Comparison of ENCODE assay signal across 8 cellular contexts in genomic region chr9:93511228-93511627, GRCh38. TPM values are rescaled to one million over a fixed set of nuclear protein-coding genes. Genes with fewer than 3 reads are reported as not detected.
A peak's percentile ranks its signal among the peaks of the same experiment; 100 is the strongest.
DNase-seq lines count a peak whose midpoint lies in the region; ATAC-seq and TF ChIP-seq lines count a peak whose summit lies in the region.
"Not testable (repeated sequence)": the region's sequence is repeated elsewhere in the genome, so short reads cannot be mapped to it uniquely, and the experiment has no call there.

No MANE protein-coding gene starts in this region.

- peak; percentile 26 for ATAC-seq in activated naive CD8-positive, alpha-beta T cell treated with anti-CD3 and anti-CD28 coated beads, Interleukin-2, amount 10 ng/mL, durations not matched to agents 7 days and 5 days (ENCODE audit: low read depth)

- H3K36me3 ChIP-seq in right atrium auricular region; testis (ENCODE audit: low read depth, missing control alignments): not testable (repeated sequence)

- intact Hi-C loops in CD14-positive monocyte (cut with micrococcal nuclease); posterior vena cava (cut with DNase I); testis (cut with DNase I; ENCODE audit: low total_unique reads): not testable (repeated sequence)

- not testable (repeated sequence) for H3K9me3 ChIP-seq in right atrium auricular region, testis

- TF ChIP-seq CTCF in CD14-positive monocyte (IDR thresholded peaks at IDR 0.05); right atrium auricular region (IDR thresholded peaks at IDR 0.05); testis (IDR thresholded peaks at IDR 0.05): not testable (repeated sequence)

- not testable (repeated sequence) for DNase-seq in CD14-positive monocyte (ENCODE audit: low spot score); activated naive CD8-positive, alpha-beta T cell treated with anti-CD3 and anti-CD28 coated beads, Interleukin-2, amount 10 ng/mL, durations not matched to agents 7 days and 5 days
- DNase-seq in NCI-H146 (lab: John Stamatoyannopoulos, UW) (peak; percentile 23), fibroblast of gingiva (ENCODE audit: low read depth) (peak; percentile 40), right atrium auricular region (ENCODE audit: low spot score) (peak; percentile 61), midbrain (lab: John Stamatoyannopoulos, UW) (peak; percentile 54), posterior vena cava (ENCODE audit: low spot score) (peak; percentile 83), testis (peak; percentile 48)

- peaks cover 0 to 30% of the 10 kb centered on the region in 2 donors for H3K4me1 ChIP-seq in right atrium auricular region
- H3K4me1 ChIP-seq in testis = not testable (repeated sequence)

- H3K27ac ChIP-seq in right atrium auricular region (peak overlapping the region; percentile 23 to 33), testis (peak overlapping the region; percentile 39 to 61)

- peak overlapping the region; percentile 95 to 99 (median 96) for H3K27ac Mint-ChIP-seq in CD14-positive monocyte
- not testable (repeated sequence) for H3K27ac Mint-ChIP-seq in activated naive CD8-positive, alpha-beta T cell treated with anti-CD3 and anti-CD28 coated beads, Interleukin-2, amount 10 ng/mL, durations not matched to agents 7 days and 5 days

- POLR2A ChIA-PET in activated naive CD8-positive, alpha-beta T cell treated with anti-CD3 and anti-CD28 coated beads, Interleukin-2, amount 10 ng/mL, durations not matched to agents 7 days and 5 days (lab: Charles Lee) = not testable (repeated sequence)

- H3K27me3 ChIP-seq in right atrium auricular region, testis: not testable (repeated sequence)

- peaks cover 82% of the 10 kb centered on the region for H3K4me1 Mint-ChIP-seq in CD14-positive monocyte
- peaks cover 17% of the 10 kb centered on the region for H3K4me1 Mint-ChIP-seq in activated naive CD8-positive, alpha-beta T cell treated with anti-CD3 and anti-CD28 coated beads, Interleukin-2, amount 10 ng/mL, durations not matched to agents 7 days and 5 days

- not testable (repeated sequence) for H3K4me3 Mint-ChIP-seq in CD14-positive monocyte; activated naive CD8-positive, alpha-beta T cell treated with anti-CD3 and anti-CD28 coated beads, Interleukin-2, amount 10 ng/mL, durations not matched to agents 7 days and 5 days

- 63 to 88% methylated on average over 7 to 8 of the region's 8 CpGs for WGBS in testis, 2 donors

- not testable (repeated sequence) for TF ChIP-seq POLR2A in testis (IDR thresholded peaks at IDR 0.05)

- H3K27me3 Mint-ChIP-seq in CD14-positive monocyte (ENCODE audit: low read depth in 3 of 3); activated naive CD8-positive, alpha-beta T cell treated with anti-CD3 and anti-CD28 coated beads, Interleukin-2, amount 10 ng/mL, durations not matched to agents 7 days and 5 days: not testable (repeated sequence)

- not testable (repeated sequence) for H3K4me3 ChIP-seq in right atrium auricular region, testis

- peaks cover 28 to 33% of the 10 kb centered on the region in 2 donors for H3K36me3 Mint-ChIP-seq in CD14-positive monocyte
- peaks cover 10% of the 10 kb centered on the region for H3K36me3 Mint-ChIP-seq in activated naive CD8-positive, alpha-beta T cell treated with anti-CD3 and anti-CD28 coated beads, Interleukin-2, amount 10 ng/mL, durations not matched to agents 7 days and 5 days

- not testable (repeated sequence) for H3K9me3 Mint-ChIP-seq in CD14-positive monocyte; activated naive CD8-positive, alpha-beta T cell treated with anti-CD3 and anti-CD28 coated beads, Interleukin-2, amount 10 ng/mL, durations not matched to agents 7 days and 5 days

RNA-seq across cellular contexts. Expression of gene FAM120AOS, which starts 57.8 kb away (rescaled TPM):
- polyA plus RNA-seq in CD14-positive monocyte = 10 to 100 TPM; 41.6 to 47.7 TPM
- total RNA-seq in activated naive CD8-positive, alpha-beta T cell treated with anti-CD3 and anti-CD28 coated beads, Interleukin-2, amount 10 ng/mL, durations not matched to agents 7 days and 5 days = 10 to 100 TPM; 39.8 to 41.6 TPM
- total RNA-seq in right atrium auricular region = 10 to 100 TPM; 32.4 to 47.0 TPM
- 10 to 100 TPM; 31.5 to 44.0 TPM for total RNA-seq in posterior vena cava
- 10 to 100 TPM; 40.9 to 62.0 TPM for total RNA-seq in testis
- polyA plus RNA-seq in testis (ENCODE audit: insufficient read depth, low read depth, low replicate concordance) = 34.9 TPM

RNA-seq across cellular contexts. Expression of gene FAM120A, which starts 59.7 kb away (rescaled TPM):
- 10 to 100 TPM; 10.4 to 12.7 TPM for polyA plus RNA-seq in CD14-positive monocyte
- total RNA-seq in activated naive CD8-positive, alpha-beta T cell treated with anti-CD3 and anti-CD28 coated beads, Interleukin-2, amount 10 ng/mL, durations not matched to agents 7 days and 5 days = 100 to 1,000 TPM; 116 to 117 TPM
- 10 to 100 TPM; 79.1 to 88.7 TPM for total RNA-seq in right atrium auricular region
- 10 to 100 TPM; 94.8 TPM for total RNA-seq in posterior vena cava
- 10 to 100 TPM; 73.9 to 81.5 TPM for total RNA-seq in testis
- polyA plus RNA-seq in testis (ENCODE audit: insufficient read depth, low read depth, low replicate concordance) = 39.3 TPM
